In the genomic region with DNA sequence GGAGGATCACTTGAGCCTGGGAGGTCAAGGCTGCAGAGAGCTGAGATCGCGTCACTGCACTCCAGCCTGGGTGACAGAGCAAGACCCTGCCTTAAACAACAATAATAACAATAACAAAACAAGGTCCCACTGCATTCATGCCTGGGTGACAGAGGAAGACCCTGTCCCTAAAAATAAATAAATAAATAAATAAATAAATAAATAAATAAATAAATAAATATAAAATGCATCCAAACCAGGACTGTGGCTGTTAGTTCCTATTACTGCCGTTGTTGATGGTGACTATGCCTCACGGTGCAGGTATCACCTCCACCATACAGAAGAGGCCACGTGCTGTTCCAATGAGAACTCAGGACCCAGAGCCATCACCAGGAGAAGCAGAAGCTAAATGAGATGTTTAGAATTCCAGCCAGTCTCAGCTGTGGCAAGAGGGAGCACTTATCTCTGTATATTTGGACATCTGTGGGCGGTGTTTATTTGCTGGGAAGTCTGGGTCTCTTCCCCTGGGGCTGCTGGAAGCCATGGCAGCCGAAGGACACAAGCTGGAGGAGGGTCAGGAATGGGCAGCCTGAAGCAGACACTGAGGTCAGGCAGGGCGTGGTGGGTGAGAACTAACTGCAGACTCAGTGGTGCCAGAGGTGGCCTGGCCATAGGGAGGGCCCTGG, we compare ENCODE assay signal across 1 cellular context.
TF ChIP-seq lines count a peak whose summit lies in the region.

No MANE protein-coding gene starts in this region.

TF ChIP-seq in HepG2, 621 proteins besides CTCF, POLR2A, EP300 and RAD21 (continued from another document):
- TF ChIP-seq PAXIP1 (CRISPR knock-in tag; conservative IDR thresholded peaks at IDR 0.05) (peak; percentile 47; the same call in 1 of the 2 replicates), ZSCAN29 (CRISPR knock-in tag; conservative IDR thresholded peaks at IDR 0.05) (no peak), SRF (IDR thresholded peaks at IDR 0.05; ENCODE audit: low read depth, low read length) (no peak), ARID2 (CRISPR knock-in tag; IDR thresholded peaks at IDR 0.05; ENCODE audit: borderline replicate concordance) (no peak), ZNF883 (CRISPR knock-in tag; IDR thresholded peaks at IDR 0.05; ENCODE audit: not compliant biosample characterization) (no peak), EZH2 (conservative IDR thresholded peaks at IDR 0.05; ENCODE audit: low read depth, low read length) (no peak), FLYWCH1 (CRISPR knock-in tag; IDR thresholded peaks at IDR 0.05) (no peak), FOXJ3 (CRISPR knock-in tag; IDR thresholded peaks at IDR 0.05; ENCODE audit: borderline replicate concordance) (no peak; the same call in 1 of the 2 replicates), FOXA1 (IDR thresholded peaks at IDR 0.05) (no peak), FOXA1 (CRISPR knock-in tag; IDR thresholded peaks at IDR 0.05) (peak; percentile 73), ZNF317 (CRISPR knock-in tag; IDR thresholded peaks at IDR 0.05) (no peak), ZFY (CRISPR knock-in tag; IDR thresholded peaks at IDR 0.05) (no peak), PRDM15 (CRISPR knock-in tag; IDR thresholded peaks at IDR 0.05) (peak; percentile 90), MYC (CRISPR knock-in tag; IDR thresholded peaks at IDR 0.05; ENCODE audit: borderline replicate concordance) (peak; percentile 39; the same call in 1 of the 2 replicates), HDAC2 (CRISPR knock-in tag; IDR thresholded peaks at IDR 0.05) (peak; percentile 70; the same call in 1 of the 2 replicates), SOX6 (IDR thresholded peaks at IDR 0.05) (no peak), SOX6 (CRISPR knock-in tag; IDR thresholded peaks at IDR 0.05) (peak; percentile 50; the same call in 1 of the 2 replicates), ZFP62 (CRISPR knock-in tag; IDR thresholded peaks at IDR 0.05) (no peak), BHLHE40 (IDR thresholded peaks at IDR 0.05; ENCODE audit: low read length) (no peak), ZNF558 (CRISPR knock-in tag; IDR thresholded peaks at IDR 0.05; ENCODE audit: borderline replicate concordance) (no peak), MIXL1 (CRISPR knock-in tag; IDR thresholded peaks at IDR 0.05) (peak; percentile 45; the same call in 1 of the 2 replicates), NFATC3 (CRISPR knock-in tag; IDR thresholded peaks at IDR 0.05) (no peak), FOXK1 (CRISPR knock-in tag; IDR thresholded peaks at IDR 0.05; ENCODE audit: borderline replicate concordance, low read depth) (0 out of 2 replicates have a peak, but pooled peaks have one; percentile 31), FOXA3 (CRISPR knock-in tag; IDR thresholded peaks at IDR 0.05) (peak; percentile 72), FOSL1 (CRISPR knock-in tag; IDR thresholded peaks at IDR 0.05; ENCODE audit: borderline replicate concordance) (no peak), GATA4 (IDR thresholded peaks at IDR 0.05; ENCODE audit: borderline replicate concordance, low read depth) (no peak), ZNF562 (CRISPR knock-in tag; IDR thresholded peaks at IDR 0.05; ENCODE audit: borderline replicate concordance) (no peak), ZNF660 (CRISPR knock-in tag; IDR thresholded peaks at IDR 0.05; ENCODE audit: borderline replicate concordance, low read depth) (no peak), STAG1 (CRISPR knock-in tag; IDR thresholded peaks at IDR 0.05) (no peak), HNF4A (CRISPR knock-in tag; IDR thresholded peaks at IDR 0.05) (peak; percentile 49), HOXA7 (CRISPR knock-in tag; IDR thresholded peaks at IDR 0.05) (no peak), CC2D1A (CRISPR knock-in tag; IDR thresholded peaks at IDR 0.05) (no peak)
- TF ChIP-seq, protein P1, sequence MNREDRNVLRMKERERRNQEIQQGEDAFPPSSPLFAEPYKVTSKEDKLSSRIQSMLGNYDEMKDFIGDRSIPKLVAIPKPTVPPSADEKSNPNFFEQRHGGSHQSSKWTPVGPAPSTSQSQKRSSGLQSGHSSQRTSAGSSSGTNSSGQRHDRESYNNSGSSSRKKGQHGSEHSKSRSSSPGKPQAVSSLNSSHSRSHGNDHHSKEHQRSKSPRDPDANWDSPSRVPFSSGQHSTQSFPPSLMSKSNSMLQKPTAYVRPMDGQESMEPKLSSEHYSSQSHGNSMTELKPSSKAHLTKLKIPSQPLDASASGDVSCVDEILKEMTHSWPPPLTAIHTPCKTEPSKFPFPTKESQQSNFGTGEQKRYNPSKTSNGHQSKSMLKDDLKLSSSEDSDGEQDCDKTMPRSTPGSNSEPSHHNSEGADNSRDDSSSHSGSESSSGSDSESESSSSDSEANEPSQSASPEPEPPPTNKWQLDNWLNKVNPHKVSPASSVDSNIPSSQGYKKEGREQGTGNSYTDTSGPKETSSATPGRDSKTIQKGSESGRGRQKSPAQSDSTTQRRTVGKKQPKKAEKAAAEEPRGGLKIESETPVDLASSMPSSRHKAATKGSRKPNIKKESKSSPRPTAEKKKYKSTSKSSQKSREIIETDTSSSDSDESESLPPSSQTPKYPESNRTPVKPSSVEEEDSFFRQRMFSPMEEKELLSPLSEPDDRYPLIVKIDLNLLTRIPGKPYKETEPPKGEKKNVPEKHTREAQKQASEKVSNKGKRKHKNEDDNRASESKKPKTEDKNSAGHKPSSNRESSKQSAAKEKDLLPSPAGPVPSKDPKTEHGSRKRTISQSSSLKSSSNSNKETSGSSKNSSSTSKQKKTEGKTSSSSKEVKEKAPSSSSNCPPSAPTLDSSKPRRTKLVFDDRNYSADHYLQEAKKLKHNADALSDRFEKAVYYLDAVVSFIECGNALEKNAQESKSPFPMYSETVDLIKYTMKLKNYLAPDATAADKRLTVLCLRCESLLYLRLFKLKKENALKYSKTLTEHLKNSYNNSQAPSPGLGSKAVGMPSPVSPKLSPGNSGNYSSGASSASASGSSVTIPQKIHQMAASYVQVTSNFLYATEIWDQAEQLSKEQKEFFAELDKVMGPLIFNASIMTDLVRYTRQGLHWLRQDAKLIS (CRISPR knock-in tag; IDR thresholded peaks at IDR 0.05) = no peak
- TF ChIP-seq, protein P2, sequence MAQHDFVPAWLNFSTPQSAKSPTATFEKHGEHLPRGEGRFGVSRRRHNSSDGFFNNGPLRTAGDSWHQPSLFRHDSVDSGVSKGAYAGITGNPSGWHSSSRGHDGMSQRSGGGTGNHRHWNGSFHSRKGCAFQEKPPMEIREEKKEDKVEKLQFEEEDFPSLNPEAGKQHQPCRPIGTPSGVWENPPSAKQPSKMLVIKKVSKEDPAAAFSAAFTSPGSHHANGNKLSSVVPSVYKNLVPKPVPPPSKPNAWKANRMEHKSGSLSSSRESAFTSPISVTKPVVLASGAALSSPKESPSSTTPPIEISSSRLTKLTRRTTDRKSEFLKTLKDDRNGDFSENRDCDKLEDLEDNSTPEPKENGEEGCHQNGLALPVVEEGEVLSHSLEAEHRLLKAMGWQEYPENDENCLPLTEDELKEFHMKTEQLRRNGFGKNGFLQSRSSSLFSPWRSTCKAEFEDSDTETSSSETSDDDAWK (CRISPR knock-in tag; IDR thresholded peaks at IDR 0.05) = no peak
- TF ChIP-seq, protein P3, sequence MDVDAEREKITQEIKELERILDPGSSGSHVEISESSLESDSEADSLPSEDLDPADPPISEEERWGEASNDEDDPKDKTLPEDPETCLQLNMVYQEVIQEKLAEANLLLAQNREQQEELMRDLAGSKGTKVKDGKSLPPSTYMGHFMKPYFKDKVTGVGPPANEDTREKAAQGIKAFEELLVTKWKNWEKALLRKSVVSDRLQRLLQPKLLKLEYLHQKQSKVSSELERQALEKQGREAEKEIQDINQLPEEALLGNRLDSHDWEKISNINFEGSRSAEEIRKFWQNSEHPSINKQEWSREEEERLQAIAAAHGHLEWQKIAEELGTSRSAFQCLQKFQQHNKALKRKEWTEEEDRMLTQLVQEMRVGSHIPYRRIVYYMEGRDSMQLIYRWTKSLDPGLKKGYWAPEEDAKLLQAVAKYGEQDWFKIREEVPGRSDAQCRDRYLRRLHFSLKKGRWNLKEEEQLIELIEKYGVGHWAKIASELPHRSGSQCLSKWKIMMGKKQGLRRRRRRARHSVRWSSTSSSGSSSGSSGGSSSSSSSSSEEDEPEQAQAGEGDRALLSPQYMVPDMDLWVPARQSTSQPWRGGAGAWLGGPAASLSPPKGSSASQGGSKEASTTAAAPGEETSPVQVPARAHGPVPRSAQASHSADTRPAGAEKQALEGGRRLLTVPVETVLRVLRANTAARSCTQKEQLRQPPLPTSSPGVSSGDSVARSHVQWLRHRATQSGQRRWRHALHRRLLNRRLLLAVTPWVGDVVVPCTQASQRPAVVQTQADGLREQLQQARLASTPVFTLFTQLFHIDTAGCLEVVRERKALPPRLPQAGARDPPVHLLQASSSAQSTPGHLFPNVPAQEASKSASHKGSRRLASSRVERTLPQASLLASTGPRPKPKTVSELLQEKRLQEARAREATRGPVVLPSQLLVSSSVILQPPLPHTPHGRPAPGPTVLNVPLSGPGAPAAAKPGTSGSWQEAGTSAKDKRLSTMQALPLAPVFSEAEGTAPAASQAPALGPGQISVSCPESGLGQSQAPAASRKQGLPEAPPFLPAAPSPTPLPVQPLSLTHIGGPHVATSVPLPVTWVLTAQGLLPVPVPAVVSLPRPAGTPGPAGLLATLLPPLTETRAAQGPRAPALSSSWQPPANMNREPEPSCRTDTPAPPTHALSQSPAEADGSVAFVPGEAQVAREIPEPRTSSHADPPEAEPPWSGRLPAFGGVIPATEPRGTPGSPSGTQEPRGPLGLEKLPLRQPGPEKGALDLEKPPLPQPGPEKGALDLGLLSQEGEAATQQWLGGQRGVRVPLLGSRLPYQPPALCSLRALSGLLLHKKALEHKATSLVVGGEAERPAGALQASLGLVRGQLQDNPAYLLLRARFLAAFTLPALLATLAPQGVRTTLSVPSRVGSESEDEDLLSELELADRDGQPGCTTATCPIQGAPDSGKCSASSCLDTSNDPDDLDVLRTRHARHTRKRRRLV (CRISPR knock-in tag; IDR thresholded peaks at IDR 0.05) = no peak
- TF ChIP-seq, protein P4, sequence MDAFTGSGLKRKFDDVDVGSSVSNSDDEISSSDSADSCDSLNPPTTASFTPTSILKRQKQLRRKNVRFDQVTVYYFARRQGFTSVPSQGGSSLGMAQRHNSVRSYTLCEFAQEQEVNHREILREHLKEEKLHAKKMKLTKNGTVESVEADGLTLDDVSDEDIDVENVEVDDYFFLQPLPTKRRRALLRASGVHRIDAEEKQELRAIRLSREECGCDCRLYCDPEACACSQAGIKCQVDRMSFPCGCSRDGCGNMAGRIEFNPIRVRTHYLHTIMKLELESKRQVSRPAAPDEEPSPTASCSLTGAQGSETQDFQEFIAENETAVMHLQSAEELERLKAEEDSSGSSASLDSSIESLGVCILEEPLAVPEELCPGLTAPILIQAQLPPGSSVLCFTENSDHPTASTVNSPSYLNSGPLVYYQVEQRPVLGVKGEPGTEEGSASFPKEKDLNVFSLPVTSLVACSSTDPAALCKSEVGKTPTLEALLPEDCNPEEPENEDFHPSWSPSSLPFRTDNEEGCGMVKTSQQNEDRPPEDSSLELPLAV (CRISPR knock-in tag; conservative IDR thresholded peaks at IDR 0.05; ENCODE audit: low read depth) = no peak
- TF ChIP-seq, protein P5, sequence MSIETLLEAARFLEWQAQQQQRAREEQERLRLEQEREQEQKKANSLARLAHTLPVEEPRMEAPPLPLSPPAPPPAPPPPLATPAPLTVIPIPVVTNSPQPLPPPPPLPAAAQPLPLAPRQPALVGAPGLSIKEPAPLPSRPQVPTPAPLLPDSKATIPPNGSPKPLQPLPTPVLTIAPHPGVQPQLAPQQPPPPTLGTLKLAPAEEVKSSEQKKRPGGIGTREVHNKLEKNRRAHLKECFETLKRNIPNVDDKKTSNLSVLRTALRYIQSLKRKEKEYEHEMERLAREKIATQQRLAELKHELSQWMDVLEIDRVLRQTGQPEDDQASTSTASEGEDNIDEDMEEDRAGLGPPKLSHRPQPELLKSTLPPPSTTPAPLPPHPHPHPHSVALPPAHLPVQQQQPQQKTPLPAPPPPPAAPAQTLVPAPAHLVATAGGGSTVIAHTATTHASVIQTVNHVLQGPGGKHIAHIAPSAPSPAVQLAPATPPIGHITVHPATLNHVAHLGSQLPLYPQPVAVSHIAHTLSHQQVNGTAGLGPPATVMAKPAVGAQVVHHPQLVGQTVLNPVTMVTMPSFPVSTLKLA (IDR thresholded peaks at IDR 0.05) = no peak
